In the genomic region with DNA sequence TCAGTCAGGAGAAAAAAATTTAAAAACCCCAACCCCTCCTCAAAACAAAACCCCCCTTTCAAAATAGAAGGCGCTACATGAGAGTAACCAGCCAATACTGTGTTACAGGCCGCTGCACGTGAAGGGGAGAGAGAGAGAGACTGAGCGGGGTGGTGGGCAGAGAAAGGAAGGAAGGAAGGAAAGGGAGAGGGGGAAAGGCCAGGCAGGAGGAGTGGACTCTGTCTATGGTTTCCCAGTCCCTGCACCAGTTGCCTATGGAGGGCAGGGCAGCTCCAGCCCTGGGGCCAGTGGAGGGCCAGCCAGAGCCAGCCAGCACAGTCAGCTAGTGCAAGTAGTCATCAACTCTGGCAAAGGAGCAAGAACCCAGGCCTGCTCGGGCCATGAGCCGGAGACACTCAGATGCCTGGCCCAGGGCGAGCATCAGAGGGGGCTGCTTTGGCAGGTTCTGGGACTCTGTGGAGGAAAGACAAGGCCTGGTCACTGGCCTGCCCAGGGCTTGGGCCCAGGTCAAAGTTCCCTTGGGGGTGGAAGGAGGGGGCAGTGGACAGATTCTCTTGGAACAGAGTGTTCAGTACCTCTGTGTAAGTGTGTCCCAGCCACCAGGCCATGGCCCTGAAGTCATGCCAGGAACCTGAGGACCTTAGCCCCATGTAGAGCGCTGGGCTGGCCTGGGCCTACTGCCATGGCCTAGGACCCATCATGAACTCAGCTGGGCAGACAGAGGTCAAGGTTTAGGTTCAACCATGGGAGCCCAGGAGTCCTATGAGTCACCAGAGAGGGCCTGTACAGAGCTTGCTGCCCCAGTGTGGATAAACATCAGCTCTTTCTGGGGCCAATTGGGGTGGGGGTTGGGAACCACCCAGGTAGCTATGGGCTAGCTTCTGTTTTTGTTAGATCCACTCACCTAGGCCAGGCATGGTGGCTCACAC, we compare ENCODE assay signal across 1 cellular context.
TF ChIP-seq lines count a peak whose summit lies in the region.

No MANE protein-coding gene starts in this region.

TF ChIP-seq in HepG2, 621 proteins besides CTCF, POLR2A, EP300 and RAD21 (continued from another document and continues in another):
- TF ChIP-seq, protein P1, sequence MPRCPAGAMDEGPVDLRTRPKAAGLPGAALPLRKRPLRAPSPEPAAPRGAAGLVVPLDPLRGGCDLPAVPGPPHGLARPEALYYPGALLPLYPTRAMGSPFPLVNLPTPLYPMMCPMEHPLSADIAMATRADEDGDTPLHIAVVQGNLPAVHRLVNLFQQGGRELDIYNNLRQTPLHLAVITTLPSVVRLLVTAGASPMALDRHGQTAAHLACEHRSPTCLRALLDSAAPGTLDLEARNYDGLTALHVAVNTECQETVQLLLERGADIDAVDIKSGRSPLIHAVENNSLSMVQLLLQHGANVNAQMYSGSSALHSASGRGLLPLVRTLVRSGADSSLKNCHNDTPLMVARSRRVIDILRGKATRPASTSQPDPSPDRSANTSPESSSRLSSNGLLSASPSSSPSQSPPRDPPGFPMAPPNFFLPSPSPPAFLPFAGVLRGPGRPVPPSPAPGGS (CRISPR knock-in tag; IDR thresholded peaks at IDR 0.05): no peak
- TF ChIP-seq XRCC5 (optimal IDR thresholded peaks at IDR 0.05; ENCODE audit: low read length) (peak; percentile 43), GABPB1 (CRISPR knock-in tag; IDR thresholded peaks at IDR 0.05) (no peak; the same call in 1 of the 2 replicates), MTF1 (CRISPR knock-in tag; IDR thresholded peaks at IDR 0.05) (no peak), MYNN (CRISPR knock-in tag; IDR thresholded peaks at IDR 0.05; ENCODE audit: low read depth) (no peak), BRCA1 (CRISPR knock-in tag; IDR thresholded peaks at IDR 0.05) (no peak), PTBP1 (IDR thresholded peaks at IDR 0.05; ENCODE audit: low read depth, low read length, poor library complexity, severe bottlenecking) (no peak), SKI (IDR thresholded peaks at IDR 0.05; ENCODE audit: partially characterized antibody) (peak; percentile 90), NFYC (CRISPR knock-in tag; IDR thresholded peaks at IDR 0.05) (no peak), ZNF501 (CRISPR knock-in tag; IDR thresholded peaks at IDR 0.05) (no peak; the same call in 1 of the 2 replicates), ZSCAN9 (CRISPR knock-in tag; IDR thresholded peaks at IDR 0.05; ENCODE audit: borderline replicate concordance) (no peak), ELF3 (CRISPR knock-in tag; IDR thresholded peaks at IDR 0.05) (no peak; the same call in 1 of the 2 replicates), TARDBP (CRISPR knock-in tag; IDR thresholded peaks at IDR 0.05) (peak; percentile 41; the same call in 1 of the 2 replicates), ZNF101 (CRISPR knock-in tag; IDR thresholded peaks at IDR 0.05; ENCODE audit: borderline replicate concordance, low read depth) (no peak), ZNF777 (CRISPR knock-in tag; IDR thresholded peaks at IDR 0.05) (no peak), NR2F2 (IDR thresholded peaks at IDR 0.05; ENCODE audit: borderline replicate concordance, low read depth) (peak; percentile 71), TP53 (CRISPR knock-in tag; conservative IDR thresholded peaks at IDR 0.05) (no peak), KMT2B (CRISPR knock-in tag; IDR thresholded peaks at IDR 0.05) (no peak), ZNF180 (CRISPR knock-in tag; IDR thresholded peaks at IDR 0.05; ENCODE audit: borderline replicate concordance, low read depth) (no peak), MLLT10 (CRISPR knock-in tag; IDR thresholded peaks at IDR 0.05) (no peak), TRIM24 (CRISPR knock-in tag; IDR thresholded peaks at IDR 0.05) (no peak), ZNF672 (CRISPR knock-in tag; IDR thresholded peaks at IDR 0.05) (no peak), FOXJ3 (CRISPR knock-in tag; IDR thresholded peaks at IDR 0.05; ENCODE audit: borderline replicate concordance) (no peak), ZMAT3 (CRISPR knock-in tag; conservative IDR thresholded peaks at IDR 0.05) (no peak), GABPA (IDR thresholded peaks at IDR 0.05; ENCODE audit: low read depth, low read length) (no peak), GABPA (CRISPR knock-in tag; IDR thresholded peaks at IDR 0.05; ENCODE audit: low read depth) (peak; percentile 31; the same call in 1 of the 2 replicates), KLF12 (CRISPR knock-in tag; IDR thresholded peaks at IDR 0.05; ENCODE audit: borderline replicate concordance) (no peak), MBNL3 (CRISPR knock-in tag; conservative IDR thresholded peaks at IDR 0.05) (no peak), ZNF124 (CRISPR knock-in tag; IDR thresholded peaks at IDR 0.05) (peak; percentile 62; the same call in 1 of the 2 replicates), PHF8 (CRISPR knock-in tag; IDR thresholded peaks at IDR 0.05) (no peak), ZNF33A (CRISPR knock-in tag; IDR thresholded peaks at IDR 0.05; ENCODE audit: borderline replicate concordance) (no peak), ZNF724P (CRISPR knock-in tag; IDR thresholded peaks at IDR 0.05; ENCODE audit: borderline replicate concordance) (no peak), CC2D1A (CRISPR knock-in tag; IDR thresholded peaks at IDR 0.05) (no peak), NONO (IDR thresholded peaks at IDR 0.05) (no peak), NONO (CRISPR knock-in tag; conservative IDR thresholded peaks at IDR 0.05) (no peak)
- TF ChIP-seq, protein P2, sequence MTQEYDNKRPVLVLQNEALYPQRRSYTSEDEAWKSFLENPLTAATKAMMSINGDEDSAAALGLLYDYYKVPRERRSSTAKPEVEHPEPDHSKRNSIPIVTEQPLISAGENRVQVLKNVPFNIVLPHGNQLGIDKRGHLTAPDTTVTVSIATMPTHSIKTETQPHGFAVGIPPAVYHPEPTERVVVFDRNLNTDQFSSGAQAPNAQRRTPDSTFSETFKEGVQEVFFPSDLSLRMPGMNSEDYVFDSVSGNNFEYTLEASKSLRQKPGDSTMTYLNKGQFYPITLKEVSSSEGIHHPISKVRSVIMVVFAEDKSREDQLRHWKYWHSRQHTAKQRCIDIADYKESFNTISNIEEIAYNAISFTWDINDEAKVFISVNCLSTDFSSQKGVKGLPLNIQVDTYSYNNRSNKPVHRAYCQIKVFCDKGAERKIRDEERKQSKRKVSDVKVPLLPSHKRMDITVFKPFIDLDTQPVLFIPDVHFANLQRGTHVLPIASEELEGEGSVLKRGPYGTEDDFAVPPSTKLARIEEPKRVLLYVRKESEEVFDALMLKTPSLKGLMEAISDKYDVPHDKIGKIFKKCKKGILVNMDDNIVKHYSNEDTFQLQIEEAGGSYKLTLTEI (CRISPR knock-in tag; conservative IDR thresholded peaks at IDR 0.05): no peak
- TF ChIP-seq, protein P3, sequence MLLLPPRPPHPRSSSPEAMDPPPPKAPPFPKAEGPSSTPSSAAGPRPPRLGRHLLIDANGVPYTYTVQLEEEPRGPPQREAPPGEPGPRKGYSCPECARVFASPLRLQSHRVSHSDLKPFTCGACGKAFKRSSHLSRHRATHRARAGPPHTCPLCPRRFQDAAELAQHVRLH (CRISPR knock-in tag; IDR thresholded peaks at IDR 0.05; ENCODE audit: borderline replicate concordance, low read depth): no peak
- TF ChIP-seq, protein P4, sequence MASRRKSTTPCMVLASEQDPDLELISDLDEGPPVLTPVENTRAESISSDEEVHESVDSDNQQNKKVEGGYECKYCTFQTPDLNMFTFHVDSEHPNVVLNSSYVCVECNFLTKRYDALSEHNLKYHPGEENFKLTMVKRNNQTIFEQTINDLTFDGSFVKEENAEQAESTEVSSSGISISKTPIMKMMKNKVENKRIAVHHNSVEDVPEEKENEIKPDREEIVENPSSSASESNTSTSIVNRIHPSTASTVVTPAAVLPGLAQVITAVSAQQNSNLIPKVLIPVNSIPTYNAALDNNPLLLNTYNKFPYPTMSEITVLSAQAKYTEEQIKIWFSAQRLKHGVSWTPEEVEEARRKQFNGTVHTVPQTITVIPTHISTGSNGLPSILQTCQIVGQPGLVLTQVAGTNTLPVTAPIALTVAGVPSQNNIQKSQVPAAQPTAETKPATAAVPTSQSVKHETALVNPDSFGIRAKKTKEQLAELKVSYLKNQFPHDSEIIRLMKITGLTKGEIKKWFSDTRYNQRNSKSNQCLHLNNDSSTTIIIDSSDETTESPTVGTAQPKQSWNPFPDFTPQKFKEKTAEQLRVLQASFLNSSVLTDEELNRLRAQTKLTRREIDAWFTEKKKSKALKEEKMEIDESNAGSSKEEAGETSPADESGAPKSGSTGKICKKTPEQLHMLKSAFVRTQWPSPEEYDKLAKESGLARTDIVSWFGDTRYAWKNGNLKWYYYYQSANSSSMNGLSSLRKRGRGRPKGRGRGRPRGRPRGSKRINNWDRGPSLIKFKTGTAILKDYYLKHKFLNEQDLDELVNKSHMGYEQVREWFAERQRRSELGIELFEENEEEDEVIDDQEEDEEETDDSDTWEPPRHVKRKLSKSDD (CRISPR knock-in tag; IDR thresholded peaks at IDR 0.05; ENCODE audit: low read depth): peak; percentile 16; the same call in 1 of the 2 replicates
- TF ChIP-seq, protein P5, sequence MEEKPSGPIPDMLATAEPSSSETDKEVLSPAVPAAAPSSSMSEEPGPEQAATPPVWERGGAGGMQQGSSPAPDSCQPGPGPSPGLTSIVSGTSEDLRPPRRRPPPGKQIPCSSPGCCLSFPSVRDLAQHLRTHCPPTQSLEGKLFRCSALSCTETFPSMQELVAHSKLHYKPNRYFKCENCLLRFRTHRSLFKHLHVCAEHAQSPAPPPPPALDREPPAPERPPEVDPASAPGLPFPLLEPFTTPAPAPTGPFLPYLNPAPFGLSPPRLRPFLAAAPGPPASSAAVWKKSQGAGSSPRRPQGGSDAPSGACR (CRISPR knock-in tag; IDR thresholded peaks at IDR 0.05): no peak
- TF ChIP-seq, protein P6, sequence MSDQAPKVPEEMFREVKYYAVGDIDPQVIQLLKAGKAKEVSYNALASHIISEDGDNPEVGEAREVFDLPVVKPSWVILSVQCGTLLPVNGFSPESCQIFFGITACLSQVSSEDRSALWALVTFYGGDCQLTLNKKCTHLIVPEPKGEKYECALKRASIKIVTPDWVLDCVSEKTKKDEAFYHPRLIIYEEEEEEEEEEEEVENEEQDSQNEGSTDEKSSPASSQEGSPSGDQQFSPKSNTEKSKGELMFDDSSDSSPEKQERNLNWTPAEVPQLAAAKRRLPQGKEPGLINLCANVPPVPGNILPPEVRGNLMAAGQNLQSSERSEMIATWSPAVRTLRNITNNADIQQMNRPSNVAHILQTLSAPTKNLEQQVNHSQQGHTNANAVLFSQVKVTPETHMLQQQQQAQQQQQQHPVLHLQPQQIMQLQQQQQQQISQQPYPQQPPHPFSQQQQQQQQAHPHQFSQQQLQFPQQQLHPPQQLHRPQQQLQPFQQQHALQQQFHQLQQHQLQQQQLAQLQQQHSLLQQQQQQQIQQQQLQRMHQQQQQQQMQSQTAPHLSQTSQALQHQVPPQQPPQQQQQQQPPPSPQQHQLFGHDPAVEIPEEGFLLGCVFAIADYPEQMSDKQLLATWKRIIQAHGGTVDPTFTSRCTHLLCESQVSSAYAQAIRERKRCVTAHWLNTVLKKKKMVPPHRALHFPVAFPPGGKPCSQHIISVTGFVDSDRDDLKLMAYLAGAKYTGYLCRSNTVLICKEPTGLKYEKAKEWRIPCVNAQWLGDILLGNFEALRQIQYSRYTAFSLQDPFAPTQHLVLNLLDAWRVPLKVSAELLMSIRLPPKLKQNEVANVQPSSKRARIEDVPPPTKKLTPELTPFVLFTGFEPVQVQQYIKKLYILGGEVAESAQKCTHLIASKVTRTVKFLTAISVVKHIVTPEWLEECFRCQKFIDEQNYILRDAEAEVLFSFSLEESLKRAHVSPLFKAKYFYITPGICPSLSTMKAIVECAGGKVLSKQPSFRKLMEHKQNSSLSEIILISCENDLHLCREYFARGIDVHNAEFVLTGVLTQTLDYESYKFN (CRISPR knock-in tag; conservative IDR thresholded peaks at IDR 0.05): peak; percentile 80
- TF ChIP-seq, protein P7, sequence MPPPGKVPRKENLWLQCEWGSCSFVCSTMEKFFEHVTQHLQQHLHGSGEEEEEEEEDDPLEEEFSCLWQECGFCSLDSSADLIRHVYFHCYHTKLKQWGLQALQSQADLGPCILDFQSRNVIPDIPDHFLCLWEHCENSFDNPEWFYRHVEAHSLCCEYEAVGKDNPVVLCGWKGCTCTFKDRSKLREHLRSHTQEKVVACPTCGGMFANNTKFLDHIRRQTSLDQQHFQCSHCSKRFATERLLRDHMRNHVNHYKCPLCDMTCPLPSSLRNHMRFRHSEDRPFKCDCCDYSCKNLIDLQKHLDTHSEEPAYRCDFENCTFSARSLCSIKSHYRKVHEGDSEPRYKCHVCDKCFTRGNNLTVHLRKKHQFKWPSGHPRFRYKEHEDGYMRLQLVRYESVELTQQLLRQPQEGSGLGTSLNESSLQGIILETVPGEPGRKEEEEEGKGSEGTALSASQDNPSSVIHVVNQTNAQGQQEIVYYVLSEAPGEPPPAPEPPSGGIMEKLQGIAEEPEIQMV (CRISPR knock-in tag; IDR thresholded peaks at IDR 0.05; ENCODE audit: low read depth): no peak
- TF ChIP-seq, protein P8, sequence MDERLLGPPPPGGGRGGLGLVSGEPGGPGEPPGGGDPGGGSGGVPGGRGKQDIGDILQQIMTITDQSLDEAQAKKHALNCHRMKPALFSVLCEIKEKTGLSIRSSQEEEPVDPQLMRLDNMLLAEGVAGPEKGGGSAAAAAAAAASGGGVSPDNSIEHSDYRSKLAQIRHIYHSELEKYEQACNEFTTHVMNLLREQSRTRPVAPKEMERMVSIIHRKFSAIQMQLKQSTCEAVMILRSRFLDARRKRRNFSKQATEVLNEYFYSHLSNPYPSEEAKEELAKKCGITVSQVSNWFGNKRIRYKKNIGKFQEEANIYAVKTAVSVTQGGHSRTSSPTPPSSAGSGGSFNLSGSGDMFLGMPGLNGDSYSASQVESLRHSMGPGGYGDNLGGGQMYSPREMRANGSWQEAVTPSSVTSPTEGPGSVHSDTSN (CRISPR knock-in tag; IDR thresholded peaks at IDR 0.05): no peak
- TF ChIP-seq, protein P9, sequence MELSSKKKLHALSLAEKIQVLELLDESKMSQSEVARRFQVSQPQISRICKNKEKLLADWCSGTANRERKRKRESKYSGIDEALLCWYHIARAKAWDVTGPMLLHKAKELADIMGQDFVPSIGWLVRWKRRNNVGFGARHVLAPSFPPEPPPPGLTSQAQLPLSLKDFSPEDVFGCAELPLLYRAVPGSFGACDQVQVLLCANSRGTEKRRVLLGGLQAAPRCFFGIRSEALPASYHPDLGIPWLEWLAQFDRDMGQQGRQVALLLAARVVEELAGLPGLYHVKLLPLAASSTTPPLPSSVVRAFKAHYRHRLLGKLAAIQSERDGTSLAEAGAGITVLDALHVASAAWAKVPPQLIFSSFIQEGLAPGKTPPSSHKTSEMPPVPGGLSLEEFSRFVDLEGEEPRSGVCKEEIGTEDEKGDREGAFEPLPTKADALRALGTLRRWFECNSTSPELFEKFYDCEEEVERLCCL (CRISPR knock-in tag; IDR thresholded peaks at IDR 0.05; ENCODE audit: borderline replicate concordance): no peak
- TF ChIP-seq, protein P10, sequence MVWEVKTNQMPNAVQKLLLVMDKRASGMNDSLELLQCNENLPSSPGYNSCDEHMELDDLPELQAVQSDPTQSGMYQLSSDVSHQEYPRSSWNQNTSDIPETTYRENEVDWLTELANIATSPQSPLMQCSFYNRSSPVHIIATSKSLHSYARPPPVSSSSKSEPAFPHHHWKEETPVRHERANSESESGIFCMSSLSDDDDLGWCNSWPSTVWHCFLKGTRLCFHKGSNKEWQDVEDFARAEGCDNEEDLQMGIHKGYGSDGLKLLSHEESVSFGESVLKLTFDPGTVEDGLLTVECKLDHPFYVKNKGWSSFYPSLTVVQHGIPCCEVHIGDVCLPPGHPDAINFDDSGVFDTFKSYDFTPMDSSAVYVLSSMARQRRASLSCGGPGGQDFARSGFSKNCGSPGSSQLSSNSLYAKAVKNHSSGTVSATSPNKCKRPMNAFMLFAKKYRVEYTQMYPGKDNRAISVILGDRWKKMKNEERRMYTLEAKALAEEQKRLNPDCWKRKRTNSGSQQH (CRISPR knock-in tag; IDR thresholded peaks at IDR 0.05; ENCODE audit: low read depth): no peak
